14 cellular contexts compared by ENCODE assay signal in genomic region chr19:55391702-55392615, GRCh38. TPM values are rescaled to one million over a fixed set of nuclear protein-coding genes. Genes with fewer than 3 reads are reported as not detected.
DNase-seq lines count a peak whose midpoint lies in the region; ATAC-seq, FAIRE-seq and TF ChIP-seq lines count a peak whose summit lies in the region.
"Had no signal": no experiment of that assay in that cellular context is flagged by ENCODE, and none has a peak within 500 bp of the region (broad histone marks: within the 10 kb centered on the region; RNA-seq: fewer than 3 reads in every experiment).

No MANE protein-coding gene starts in this region.

- H3K27me3 Mint-ChIP-seq in Calu3 (ENCODE audit: unreplicated experiment) (no peaks in the 10 kb centered on the region), HFFc6 (ENCODE audit: insufficient read depth) (peaks cover 9% of the 10 kb centered on the region), astrocyte (ENCODE audit: low read depth, unreplicated experiment) (no peaks in the 10 kb centered on the region)
- H3K27me3 Mint-ChIP-seq: activated CD8-positive, alpha-beta memory T cell treated with anti-CD3 and anti-CD28 coated beads, Interleukin-2, amount 10 ng/mL, durations not matched to agents 7 days and 5 days had no signal

- no TSS peak for BruUV-seq in Calu3 (replicated peaks; lab: Mats Ljungman, UMichigan)
- no TSS peak for BruUV-seq in HepG2 (replicated peaks; lab: Mats Ljungman, UMichigan)

- H3K4me3 Mint-ChIP-seq in Calu3 (ENCODE audit: low read depth, unreplicated experiment) (no peak overlapping the region), HFFc6 (no peak overlapping the region; the same call in 1 of the 2 replicates), astrocyte (ENCODE audit: unreplicated experiment) (peak overlapping the region; percentile 34)
- H3K4me3 Mint-ChIP-seq: activated CD8-positive, alpha-beta memory T cell treated with anti-CD3 and anti-CD28 coated beads, Interleukin-2, amount 10 ng/mL, durations not matched to agents 7 days and 5 days had no signal

- no peak overlapping the region for H3K27ac ChIP-seq in astrocyte (ENCODE audit: low read depth, low read length)
- peak overlapping the region; percentile 22 for H3K27ac ChIP-seq in HepG2 (ENCODE audit: extremely low read length, insufficient read depth, low read length)
- H3K27ac ChIP-seq: colonic mucosa, SJSA1 had no signal

- H3K4me2 ChIP-seq in astrocyte (ENCODE audit: low read length) (no peak overlapping the region), HepG2 (ENCODE audit: low read depth, low read length) (no peak overlapping the region)

- TF ChIP-seq RAD21 in HepG2 (CRISPR knock-in tag; IDR thresholded peaks at IDR 0.05), result no peak

- H3K36me3 Mint-ChIP-seq in Calu3 (ENCODE audit: insufficient read depth, unreplicated experiment) (peaks cover 68% of the 10 kb centered on the region), HFFc6 (ENCODE audit: low read depth) (peaks cover 40% of the 10 kb centered on the region), astrocyte (ENCODE audit: low read depth, unreplicated experiment) (peaks cover 22% of the 10 kb centered on the region)

- CTCF ChIA-PET in Calu3 (lab: Charles Lee), result no interaction called here
- CTCF ChIA-PET in HepG2 (lab: Yijun Ruan, JAX; ENCODE audit: low intra/inter-chr PET ratio, low total read pairs), result no interaction called here

- H3K9ac ChIP-seq in astrocyte (ENCODE audit: low read length) (no peak overlapping the region), HepG2 (ENCODE audit: insufficient read depth, low read depth, low read length) (no peak overlapping the region)

- no peak for TF ChIP-seq EP300 in HepG2 (IDR thresholded peaks at IDR 0.05; ENCODE audit: low read depth in 2 of 2, low read length in 2 of 2)
- TF ChIP-seq EP300 in HepG2 (CRISPR knock-in tag; IDR thresholded peaks at IDR 0.05; ENCODE audit: borderline replicate concordance), result no peak

- H3K4me1 ChIP-seq in astrocyte (ENCODE audit: insufficient read depth, low read length), result peaks cover 37% of the 10 kb centered on the region
- H3K4me1 ChIP-seq in HepG2 (ENCODE audit: insufficient read depth, low read length), result peaks cover 53% of the 10 kb centered on the region

- H3K4me3 ChIP-seq in astrocyte (ENCODE audit: insufficient read depth, low read depth, low read length), result no peak overlapping the region
- no peak overlapping the region for H3K4me3 ChIP-seq in HepG2 (replicated peaks in 1 of 3; ENCODE audit: insufficient read depth in 1 of 3, low read depth in 2 of 3, low read length in 3 of 3)
- H3K4me3 ChIP-seq: colonic mucosa, SJSA1 had no signal

- no peak for TF ChIP-seq POLR2A in HepG2 (IDR thresholded peaks at IDR 0.05; ENCODE audit: insufficient read depth in 1 of 2, low read depth in 2 of 2, low read length in 2 of 2)

- TF ChIP-seq CTCF in Calu3 (IDR thresholded peaks at IDR 0.05; ENCODE audit: unreplicated experiment) (no peak), HFFc6 (IDR thresholded peaks at IDR 0.05) (no peak), astrocyte (IDR thresholded peaks at IDR 0.05; ENCODE audit: insufficient read depth, low read depth, low read length) (no peak), HepG2 (CRISPR knock-in tag; IDR thresholded peaks at IDR 0.05) (no peak)

- POLR2A ChIA-PET in HepG2 (lab: Yijun Ruan, JAX), result interaction anchor here (1.3 to 9.7 kb wide), 2 partner anchors 15 to 53 kb away, joined by 3 to 62 read pairs; partner anchors contain the start of gene UBE2S

- 82% methylated on average over 18 of the region's 18 CpGs for WGBS in HepG2 (ENCODE audit: low lambda C conversion rate)

- DNase-seq in Calu3 (no peak), HFFc6 (no peak), astrocyte (ENCODE audit: low read depth) (no peak), HepG2 (ENCODE audit: low spot score) (no peak), NCI-H345 (lab: John Stamatoyannopoulos, UW) (no peak), SHP77 (lab: John Stamatoyannopoulos, UW) (no peak)
- DNase-seq: activated CD8-positive, alpha-beta memory T cell treated with anti-CD3 and anti-CD28 coated beads, Interleukin-2, amount 10 ng/mL, durations not matched to agents 7 days and 5 days; colonic mucosa; NCI-H2081 treated with DMSO at 0.1 percent for 48 hours had no signal

- no peak for FAIRE-seq in astrocyte (lab: Jason Lieb, UNC)
- no peak for FAIRE-seq in HepG2 (lab: Jason Lieb, UNC)

- no peaks in the 10 kb centered on the region for H3K27me3 ChIP-seq in astrocyte (ENCODE audit: insufficient read depth, low read length)
- H3K27me3 ChIP-seq in HepG2 (ENCODE audit: control insufficient read depth in 1 of 2, insufficient read depth in 2 of 2, low read length in 2 of 2), result no peaks in the 10 kb centered on the region
- H3K27me3 ChIP-seq: colonic mucosa, SJSA1 had no signal

- no peaks in the 10 kb centered on the region for H3K9me3 Mint-ChIP-seq in Calu3 (ENCODE audit: low read depth, unreplicated experiment)
- H3K9me3 Mint-ChIP-seq in HFFc6, result no peaks in the 10 kb centered on the region
- no peaks in the 10 kb centered on the region for H3K9me3 Mint-ChIP-seq in astrocyte (ENCODE audit: unreplicated experiment)

- H3K9me3 ChIP-seq in astrocyte (ENCODE audit: insufficient read depth, low read depth, low read length), result no peaks in the 10 kb centered on the region
- no peaks in the 10 kb centered on the region for H3K9me3 ChIP-seq in HepG2 (ENCODE audit: low read length)
- H3K9me3 ChIP-seq: colonic mucosa, SJSA1 had no signal

- no peak for ATAC-seq in HepG2
- no peak for ATAC-seq in HG03469 (IDR thresholded peaks at IDR 0.05; ENCODE audit: unreplicated experiment)
- ATAC-seq in GM19023 (IDR thresholded peaks at IDR 0.05; ENCODE audit: unreplicated experiment), result no peak
- ATAC-seq: activated CD8-positive, alpha-beta memory T cell treated with anti-CD3 and anti-CD28 coated beads, Interleukin-2, amount 10 ng/mL, durations not matched to agents 7 days and 5 days had no signal

- H3K36me3 ChIP-seq in astrocyte (ENCODE audit: insufficient read depth, low read length), result peaks cover 29% of the 10 kb centered on the region
- H3K36me3 ChIP-seq in HepG2 (replicated peaks in 1 of 2; ENCODE audit: control insufficient read depth in 1 of 2, insufficient read depth in 2 of 2, low read length in 2 of 2), result peaks cover 16 to 31% of the 10 kb centered on the region in 2 experiments

- no peak overlapping the region for H2AFZ ChIP-seq in astrocyte (ENCODE audit: low read depth, low read length)
- H2AFZ ChIP-seq in HepG2 (ENCODE audit: low read length), result no peak overlapping the region

- in situ Hi-C loops in HepG2 (cut with HindIII; ENCODE audit: extremely low pct_ligation_motif_present, low pct_unique_long_range_greater_than_20kb), result no loop called here

- H4K20me1 ChIP-seq in astrocyte (ENCODE audit: insufficient read depth, low read length), result peaks cover 64% of the 10 kb centered on the region
- H4K20me1 ChIP-seq in HepG2 (ENCODE audit: insufficient read depth, low read length), result peaks cover 36% of the 10 kb centered on the region

- H3K79me2 ChIP-seq in astrocyte (ENCODE audit: insufficient read depth, low read length) (peaks cover 37% of the 10 kb centered on the region), HepG2 (ENCODE audit: insufficient read depth, low read length) (peaks cover 15% of the 10 kb centered on the region)

- H3K27ac Mint-ChIP-seq in Calu3 (ENCODE audit: unreplicated experiment) (peak overlapping the region; percentile 52), HFFc6 (peak overlapping the region; percentile 51), astrocyte (ENCODE audit: unreplicated experiment) (no peak overlapping the region)

- H3K4me1 Mint-ChIP-seq in Calu3 (ENCODE audit: low read depth, unreplicated experiment) (peaks cover 26% of the 10 kb centered on the region), HFFc6 (ENCODE audit: low read depth) (peaks cover 38% of the 10 kb centered on the region), astrocyte (ENCODE audit: low read depth, unreplicated experiment) (peaks cover 42% of the 10 kb centered on the region)

- intact Hi-C loops in Calu3 (cut with micrococcal nuclease; ENCODE audit: unreplicated experiment), result no loop called here
- intact Hi-C loops in HepG2 (cut with micrococcal nuclease; ENCODE audit: unreplicated experiment), result no loop called here

RNA-seq across cellular contexts. Expression of gene RPL28, which starts 6.2 kb away (rescaled TPM):
- total RNA-seq in Calu3 (2022) (1,462 and 1,520 TPM in 2 replicates), astrocyte (2,006 and 2,072 TPM in 2 replicates), HepG2 (2016; rRNA removed; fragmentation: Illumina TruSeq; extraction: Trizol) (105 and 149 TPM in 2 replicates)
- total RNA-seq in HFFc6 (2021; fragmentation: NEBNext Ultra II Directional; extraction: Animal tissue kit (Norgen Biotek cat#: 25700)), result 1,000 to 10,000 TPM; 2,082 to 2,537 (median 2,362) TPM
- 153 and 170 TPM in 2 replicates for total RNA-seq in HepG2 (2016; cell fraction: cytosol; rRNA removed; fragmentation: Illumina TruSeq; extraction: Trizol; ENCODE audit: low read depth)
- total RNA-seq in HepG2 (2016; cell fraction: insoluble cytoplasmic fraction; rRNA removed; fragmentation: Illumina TruSeq; extraction: Trizol), result 106 and 135 TPM in 2 replicates
- 327 and 344 TPM in 2 replicates for total RNA-seq in HepG2 (2016; cell fraction: membrane; rRNA removed; fragmentation: Illumina TruSeq; extraction: Trizol)
- total RNA-seq in HepG2 (2016; cell fraction: nucleus; rRNA removed; fragmentation: Illumina TruSeq; extraction: Trizol), result 60.8 and 85.5 TPM in 2 replicates
- 420 and 501 TPM in 2 replicates for polyA plus RNA-seq in HepG2 (2011; rRNA removed)
- polyA plus RNA-seq in HepG2 (2011; cell fraction: cytosol; rRNA removed), result 1,012 and 1,230 TPM in 2 replicates
- polyA plus RNA-seq in HepG2 (2011; cell fraction: nucleus; rRNA removed), result 415 and 421 TPM in 2 replicates
- 1,382 and 1,551 TPM in 2 replicates for polyA plus RNA-seq in HepG2 (2012)
- 3,340 and 3,836 TPM in 2 replicates for polyA plus RNA-seq in HepG2 (2016; cell fraction: cytosol; fragmentation: Illumina TruSeq; extraction: Trizol; ENCODE audit: low read depth)
- 1,089 and 1,394 TPM in 2 replicates for polyA plus RNA-seq in HepG2 (2016; cell fraction: insoluble cytoplasmic fraction; fragmentation: Illumina TruSeq; extraction: Trizol; ENCODE audit: low read depth)
- polyA plus RNA-seq in HepG2 (2016; cell fraction: membrane; fragmentation: Illumina TruSeq; extraction: Trizol; ENCODE audit: low read depth), result 4,357 and 4,654 TPM in 2 replicates
- polyA plus RNA-seq in HepG2 (2016; cell fraction: nucleus; fragmentation: Illumina TruSeq; extraction: Trizol; ENCODE audit: insufficient read depth, low read depth), result 818 and 840 TPM in 2 replicates
- polyA minus RNA-seq in HepG2 (2011; rRNA and poly(A)+ RNA removed; ENCODE audit: low replicate concordance), result 599 and 837 TPM in 2 replicates
- polyA minus RNA-seq in HepG2 (2011; cell fraction: cytosol; rRNA and poly(A)+ RNA removed), result 814 and 829 TPM in 2 replicates
- 93.3 and 130 TPM in 2 replicates for polyA minus RNA-seq in HepG2 (2011; cell fraction: nucleus; rRNA and poly(A)+ RNA removed)

RNA-seq across cellular contexts. Expression of gene TMEM238, which starts 7.9 kb away (rescaled TPM):
- total RNA-seq in Calu3 (2022) (38.8 and 49.4 TPM in 2 replicates), astrocyte (1.4 and 2.1 TPM in 2 replicates), HepG2 (2016; rRNA removed; fragmentation: Illumina TruSeq; extraction: Trizol) (not detected in 2 replicates)
- total RNA-seq in HFFc6 (2021; fragmentation: NEBNext Ultra II Directional; extraction: Animal tissue kit (Norgen Biotek cat#: 25700)), result 1 to 10 TPM in 2 of 6 experiments, under 1 TPM in 4; 0.26 to 2.4 (median 0.64) TPM
- total RNA-seq in HepG2 (2016; cell fraction: cytosol; rRNA removed; fragmentation: Illumina TruSeq; extraction: Trizol; ENCODE audit: low read depth), result not detected in 2 replicates
- not detected in 2 replicates for total RNA-seq in HepG2 (2016; cell fraction: insoluble cytoplasmic fraction; rRNA removed; fragmentation: Illumina TruSeq; extraction: Trizol)
- total RNA-seq in HepG2 (2016; cell fraction: membrane; rRNA removed; fragmentation: Illumina TruSeq; extraction: Trizol), result 0.25 TPM in 1 of 2 replicates, not detected in the other
- not detected in 2 replicates for total RNA-seq in HepG2 (2016; cell fraction: nucleus; rRNA removed; fragmentation: Illumina TruSeq; extraction: Trizol)
- polyA plus RNA-seq in HepG2 (2011; rRNA removed), result not detected in 2 replicates
- polyA plus RNA-seq in HepG2 (2011; cell fraction: cytosol; rRNA removed), result 0.05 and 0.08 TPM in 2 replicates
- polyA plus RNA-seq in HepG2 (2011; cell fraction: nucleus; rRNA removed), result 0.23 TPM in 1 of 2 replicates, not detected in the other
- 0.16 TPM in 1 of 2 replicates, not detected in the other for polyA plus RNA-seq in HepG2 (2012)
- not detected in 2 replicates for polyA plus RNA-seq in HepG2 (2016; cell fraction: cytosol; fragmentation: Illumina TruSeq; extraction: Trizol; ENCODE audit: low read depth)
- polyA plus RNA-seq in HepG2 (2016; cell fraction: insoluble cytoplasmic fraction; fragmentation: Illumina TruSeq; extraction: Trizol; ENCODE audit: low read depth), result not detected in 2 replicates
- not detected in 2 replicates for polyA plus RNA-seq in HepG2 (2016; cell fraction: membrane; fragmentation: Illumina TruSeq; extraction: Trizol; ENCODE audit: low read depth)
- not detected in 2 replicates for polyA plus RNA-seq in HepG2 (2016; cell fraction: nucleus; fragmentation: Illumina TruSeq; extraction: Trizol; ENCODE audit: insufficient read depth, low read depth)
- 0.14 and 1.4 TPM in 2 replicates for polyA minus RNA-seq in HepG2 (2011; rRNA and poly(A)+ RNA removed; ENCODE audit: low replicate concordance)
- 1.1 TPM in 1 of 2 replicates, not detected in the other for polyA minus RNA-seq in HepG2 (2011; cell fraction: cytosol; rRNA and poly(A)+ RNA removed)
- not detected in 2 replicates for polyA minus RNA-seq in HepG2 (2011; cell fraction: nucleus; rRNA and poly(A)+ RNA removed)
- total RNA-seq: LHCN-M2, SJSA1 had no signal

RNA-seq across cellular contexts. Expression of gene TMEM190, which starts 15.3 kb away (rescaled TPM):
- total RNA-seq in Calu3 (2022) (not detected in 2 replicates), astrocyte (2.5 TPM in 2 replicates), HepG2 (2016; rRNA removed; fragmentation: Illumina TruSeq; extraction: Trizol) (0.35 TPM in 1 of 2 replicates, not detected in the other)
- total RNA-seq in HFFc6 (2021; fragmentation: NEBNext Ultra II Directional; extraction: Animal tissue kit (Norgen Biotek cat#: 25700)), result 1 to 10 TPM in 1 of 6 experiments, under 1 TPM in 2, not detected in 3; 0.33 to 1.1 (median 0.61) TPM
- 0.81 TPM in 1 of 2 replicates, not detected in the other for total RNA-seq in HepG2 (2016; cell fraction: cytosol; rRNA removed; fragmentation: Illumina TruSeq; extraction: Trizol; ENCODE audit: low read depth)
- 0.37 and 0.43 TPM in 2 replicates for total RNA-seq in HepG2 (2016; cell fraction: insoluble cytoplasmic fraction; rRNA removed; fragmentation: Illumina TruSeq; extraction: Trizol)
- total RNA-seq in HepG2 (2016; cell fraction: membrane; rRNA removed; fragmentation: Illumina TruSeq; extraction: Trizol), result 0.59 and 0.72 TPM in 2 replicates
- total RNA-seq in HepG2 (2016; cell fraction: nucleus; rRNA removed; fragmentation: Illumina TruSeq; extraction: Trizol), result not detected in 2 replicates
- polyA plus RNA-seq in HepG2 (2011; rRNA removed), result 0.83 and 1.6 TPM in 2 replicates
- polyA plus RNA-seq in HepG2 (2011; cell fraction: cytosol; rRNA removed), result 1.1 and 1.9 TPM in 2 replicates
- polyA plus RNA-seq in HepG2 (2011; cell fraction: nucleus; rRNA removed), result 3.0 and 3.8 TPM in 2 replicates
- polyA plus RNA-seq in HepG2 (2012), result 1.3 and 1.4 TPM in 2 replicates
- polyA plus RNA-seq in HepG2 (2016; cell fraction: cytosol; fragmentation: Illumina TruSeq; extraction: Trizol; ENCODE audit: low read depth), result 0.54 and 1.0 TPM in 2 replicates
- 0.67 and 0.95 TPM in 2 replicates for polyA plus RNA-seq in HepG2 (2016; cell fraction: insoluble cytoplasmic fraction; fragmentation: Illumina TruSeq; extraction: Trizol; ENCODE audit: low read depth)
- not detected in 2 replicates for polyA plus RNA-seq in HepG2 (2016; cell fraction: membrane; fragmentation: Illumina TruSeq; extraction: Trizol; ENCODE audit: low read depth)
- polyA plus RNA-seq in HepG2 (2016; cell fraction: nucleus; fragmentation: Illumina TruSeq; extraction: Trizol; ENCODE audit: insufficient read depth, low read depth), result 1.3 TPM in 1 of 2 replicates, not detected in the other
- 0.30 TPM in 1 of 2 replicates, not detected in the other for polyA minus RNA-seq in HepG2 (2011; rRNA and poly(A)+ RNA removed; ENCODE audit: low replicate concordance)
- polyA minus RNA-seq in HepG2 (2011; cell fraction: cytosol; rRNA and poly(A)+ RNA removed), result not detected in 2 replicates
- not detected in 2 replicates for polyA minus RNA-seq in HepG2 (2011; cell fraction: nucleus; rRNA and poly(A)+ RNA removed)
- total RNA-seq: activated CD8-positive, alpha-beta memory T cell treated with anti-CD3 and anti-CD28 coated beads, Interleukin-2, amount 10 ng/mL, durations not matched to agents 7 days and 5 days; colonic mucosa; kidney epithelial cell; LHCN-M2; SJSA1 had no signal

RNA-seq across cellular contexts. Expression of gene UBE2S, which starts 15.6 kb away (rescaled TPM):
- total RNA-seq in Calu3 (2022) (239 and 287 TPM in 2 replicates), astrocyte (107 and 116 TPM in 2 replicates), HepG2 (2016; rRNA removed; fragmentation: Illumina TruSeq; extraction: Trizol) (29.5 and 39.3 TPM in 2 replicates)
- total RNA-seq in HFFc6 (2021; fragmentation: NEBNext Ultra II Directional; extraction: Animal tissue kit (Norgen Biotek cat#: 25700)), result 100 to 1,000 TPM; 181 to 356 (median 309) TPM
- 24.2 and 26.4 TPM in 2 replicates for total RNA-seq in HepG2 (2016; cell fraction: cytosol; rRNA removed; fragmentation: Illumina TruSeq; extraction: Trizol; ENCODE audit: low read depth)
- total RNA-seq in HepG2 (2016; cell fraction: insoluble cytoplasmic fraction; rRNA removed; fragmentation: Illumina TruSeq; extraction: Trizol), result 27.5 and 32.8 TPM in 2 replicates
- total RNA-seq in HepG2 (2016; cell fraction: membrane; rRNA removed; fragmentation: Illumina TruSeq; extraction: Trizol), result 46.3 and 52.3 TPM in 2 replicates
- total RNA-seq in HepG2 (2016; cell fraction: nucleus; rRNA removed; fragmentation: Illumina TruSeq; extraction: Trizol), result 8.8 and 13.3 TPM in 2 replicates
- polyA plus RNA-seq in HepG2 (2011; rRNA removed), result 26.6 and 32.2 TPM in 2 replicates
- 13.5 and 25.5 TPM in 2 replicates for polyA plus RNA-seq in HepG2 (2011; cell fraction: cytosol; rRNA removed)
- 11.7 and 17.0 TPM in 2 replicates for polyA plus RNA-seq in HepG2 (2011; cell fraction: nucleus; rRNA removed)
- 13.3 and 15.9 TPM in 2 replicates for polyA plus RNA-seq in HepG2 (2012)
- polyA plus RNA-seq in HepG2 (2016; cell fraction: cytosol; fragmentation: Illumina TruSeq; extraction: Trizol; ENCODE audit: low read depth), result 40.7 and 47.0 TPM in 2 replicates
- 40.6 and 48.2 TPM in 2 replicates for polyA plus RNA-seq in HepG2 (2016; cell fraction: insoluble cytoplasmic fraction; fragmentation: Illumina TruSeq; extraction: Trizol; ENCODE audit: low read depth)
- polyA plus RNA-seq in HepG2 (2016; cell fraction: membrane; fragmentation: Illumina TruSeq; extraction: Trizol; ENCODE audit: low read depth), result 58.0 and 64.6 TPM in 2 replicates
- polyA plus RNA-seq in HepG2 (2016; cell fraction: nucleus; fragmentation: Illumina TruSeq; extraction: Trizol; ENCODE audit: insufficient read depth, low read depth), result 28.6 and 29.6 TPM in 2 replicates
- polyA minus RNA-seq in HepG2 (2011; rRNA and poly(A)+ RNA removed; ENCODE audit: low replicate concordance), result 27.9 and 372 TPM in 2 replicates
- polyA minus RNA-seq in HepG2 (2011; cell fraction: cytosol; rRNA and poly(A)+ RNA removed), result 21.6 and 27.8 TPM in 2 replicates
- polyA minus RNA-seq in HepG2 (2011; cell fraction: nucleus; rRNA and poly(A)+ RNA removed), result 11.3 and 12.2 TPM in 2 replicates

RNA-seq across cellular contexts. Expression of gene IL11, which starts 21.7 kb away (rescaled TPM):
- 0.97 and 1.3 TPM in 2 replicates for total RNA-seq in Calu3 (2022)
- total RNA-seq in HFFc6 (2021; fragmentation: NEBNext Ultra II Directional; extraction: Animal tissue kit (Norgen Biotek cat#: 25700)), result 10 to 100 TPM; 22.2 to 43.4 (median 36.1) TPM
- total RNA-seq in astrocyte, result 183 and 202 TPM in 2 replicates
- total RNA-seq in HepG2 (2016; rRNA removed; fragmentation: Illumina TruSeq; extraction: Trizol), result 2.9 and 3.0 TPM in 2 replicates
- 3.4 and 3.8 TPM in 2 replicates for total RNA-seq in HepG2 (2016; cell fraction: cytosol; rRNA removed; fragmentation: Illumina TruSeq; extraction: Trizol; ENCODE audit: low read depth)
- total RNA-seq in HepG2 (2016; cell fraction: insoluble cytoplasmic fraction; rRNA removed; fragmentation: Illumina TruSeq; extraction: Trizol), result 1.8 and 3.5 TPM in 2 replicates
- total RNA-seq in HepG2 (2016; cell fraction: membrane; rRNA removed; fragmentation: Illumina TruSeq; extraction: Trizol), result 6.4 and 6.5 TPM in 2 replicates
- total RNA-seq in HepG2 (2016; cell fraction: nucleus; rRNA removed; fragmentation: Illumina TruSeq; extraction: Trizol), result 1.9 and 2.4 TPM in 2 replicates
- 2.5 and 4.5 TPM in 2 replicates for polyA plus RNA-seq in HepG2 (2011; rRNA removed)
- 2.8 and 3.0 TPM in 2 replicates for polyA plus RNA-seq in HepG2 (2011; cell fraction: cytosol; rRNA removed)
- 5.1 and 7.0 TPM in 2 replicates for polyA plus RNA-seq in HepG2 (2011; cell fraction: nucleus; rRNA removed)
- 0.95 and 4.9 TPM in 2 replicates for polyA plus RNA-seq in HepG2 (2012)
- polyA plus RNA-seq in HepG2 (2016; cell fraction: cytosol; fragmentation: Illumina TruSeq; extraction: Trizol; ENCODE audit: low read depth), result 3.0 and 3.3 TPM in 2 replicates
- polyA plus RNA-seq in HepG2 (2016; cell fraction: insoluble cytoplasmic fraction; fragmentation: Illumina TruSeq; extraction: Trizol; ENCODE audit: low read depth), result 2.0 and 2.8 TPM in 2 replicates
- polyA plus RNA-seq in HepG2 (2016; cell fraction: membrane; fragmentation: Illumina TruSeq; extraction: Trizol; ENCODE audit: low read depth), result 3.5 and 3.7 TPM in 2 replicates
- 3.7 and 4.1 TPM in 2 replicates for polyA plus RNA-seq in HepG2 (2016; cell fraction: nucleus; fragmentation: Illumina TruSeq; extraction: Trizol; ENCODE audit: insufficient read depth, low read depth)
- 0.89 and 2.4 TPM in 2 replicates for polyA minus RNA-seq in HepG2 (2011; rRNA and poly(A)+ RNA removed; ENCODE audit: low replicate concordance)
- polyA minus RNA-seq in HepG2 (2011; cell fraction: cytosol; rRNA and poly(A)+ RNA removed), result 2.2 and 2.6 TPM in 2 replicates
- 0.62 and 0.77 TPM in 2 replicates for polyA minus RNA-seq in HepG2 (2011; cell fraction: nucleus; rRNA and poly(A)+ RNA removed)

Comparison
In these comparisons a context has a peak if more than half of its experiments do, and no peak if none do; other contexts are left out.
1. RNA of gene TMEM238, which starts 7.9 kb away (total RNA-seq): 38.8 to 49.4 TPM in Calu3; 1.4 to 2.1 TPM in astrocyte, 0.26 to 2.4 TPM in HFFc6 and 0.25 TPM in HepG2; every median in the first group is over 10 times any median in the second.